ENCODE assay signal across 16 cellular contexts in genomic region chr13:25881136-25881926, GRCh38.
DNase-seq lines count a peak whose midpoint lies in the region; ATAC-seq and TF ChIP-seq lines count a peak whose summit lies in the region.
"Had no signal": no experiment of that assay in that cellular context is flagged by ENCODE, and none has a peak within 500 bp of the region (broad histone marks: within the 10 kb centered on the region; RNA-seq: fewer than 3 reads in every experiment).

No MANE protein-coding gene starts in this region.

- H3K36me3 Mint-ChIP-seq in activated CD4-positive, alpha-beta T cell treated with anti-CD3 and anti-CD28 coated beads, Interleukin-2, amount 10 ng/mL, durations not matched to agents 7 days and 5 days (ENCODE audit: low read depth) = no peaks in the 10 kb centered on the region

- no peaks in the 10 kb centered on the region for H3K27me3 ChIP-seq in fibroblast of lung (ENCODE audit: control insufficient read depth, insufficient read depth, low read length)
- H3K27me3 ChIP-seq: Peyer's patch had no signal

- H3K27ac ChIP-seq in SK-N-MC (peak overlapping the region; percentile 71), fibroblast of lung (ENCODE audit: insufficient read depth, low read length) (no peak overlapping the region)
- H3K27ac ChIP-seq: Peyer's patch, sigmoid colon had no signal

- H3K27me3 Mint-ChIP-seq in activated CD4-positive, alpha-beta T cell treated with anti-CD3 and anti-CD28 coated beads, Interleukin-2, amount 10 ng/mL, durations not matched to agents 7 days and 5 days = no peaks in the 10 kb centered on the region

- no peaks in the 10 kb centered on the region for H3K4me1 ChIP-seq in fibroblast of lung (ENCODE audit: control insufficient read depth, extremely low read depth, insufficient read depth, low read length)
- H3K4me1 ChIP-seq: Peyer's patch had no signal

- H3K4me3 Mint-ChIP-seq in activated CD4-positive, alpha-beta T cell treated with anti-CD3 and anti-CD28 coated beads, Interleukin-2, amount 10 ng/mL, durations not matched to agents 7 days and 5 days = peak overlapping the region; percentile 23
- H3K4me3 Mint-ChIP-seq: activated CD4-positive, alpha-beta memory T cell treated with anti-CD3 and anti-CD28 coated beads, Interleukin-2, amount 10 ng/mL, durations not matched to agents 7 days and 5 days had no signal

- DNase-seq in activated CD4-positive, alpha-beta T cell treated with anti-CD3 and anti-CD28 coated beads, Interleukin-2, amount 10 ng/mL, durations not matched to agents 7 days and 5 days = no peak
- no peak for DNase-seq in activated CD4-positive, alpha-beta T cell treated with anti-CD3 and anti-CD28 coated beads, Interleukin-2, amount 50 U/mL, for 4 hours
- DNase-seq in SK-N-MC (ENCODE audit: low read depth, low spot score) = no peak
- DNase-seq in fibroblast of lung (ENCODE audit: low read depth in 2 of 2) = peak; percentile 23 to 77
- peak; percentile 19 for DNase-seq in skeletal muscle cell (ENCODE audit: low read depth)
- DNase-seq in RPMI8226 = no peak
- DNase-seq in posterior cingulate gyrus = no peak
- DNase-seq: activated CD4-positive, alpha-beta memory T cell treated with anti-CD3 and anti-CD28 coated beads, Interleukin-2, amount 10 ng/mL, durations not matched to agents 7 days and 5 days; dermis blood vessel endothelial cell; glutamatergic neuron; NCI-H187 treated with DMSO at 0.1 percent for 48 hours; occipital lobe; Peyer's patch; sigmoid colon; stimulated activated CD4-positive, alpha-beta T cell treated with anti-CD3 and anti-CD28 coated beads, Interleukin-2, amount 100 ng/mL, for 48 hours had no signal

- TF ChIP-seq CTCF in fibroblast of lung (conservative IDR thresholded peaks at IDR 0.05 in 1 of 2, IDR thresholded peaks at IDR 0.05 in 1 of 2; ENCODE audit: low read depth in 1 of 2, low read length in 2 of 2) = no peak

- H2AFZ ChIP-seq in fibroblast of lung (ENCODE audit: low read length) = no peak overlapping the region

- peak overlapping the region; percentile 77 for H3K27ac Mint-ChIP-seq in activated CD4-positive, alpha-beta T cell treated with anti-CD3 and anti-CD28 coated beads, Interleukin-2, amount 10 ng/mL, durations not matched to agents 7 days and 5 days
- H3K27ac Mint-ChIP-seq: activated CD4-positive, alpha-beta memory T cell treated with anti-CD3 and anti-CD28 coated beads, Interleukin-2, amount 10 ng/mL, durations not matched to agents 7 days and 5 days had no signal

- ATAC-seq in HG02840 (IDR thresholded peaks at IDR 0.05; ENCODE audit: low FRiP score, unreplicated experiment) = no peak

- no peaks in the 10 kb centered on the region for H3K9me3 Mint-ChIP-seq in activated CD4-positive, alpha-beta T cell treated with anti-CD3 and anti-CD28 coated beads, Interleukin-2, amount 10 ng/mL, durations not matched to agents 7 days and 5 days
- H3K9me3 Mint-ChIP-seq: activated CD4-positive, alpha-beta memory T cell treated with anti-CD3 and anti-CD28 coated beads, Interleukin-2, amount 10 ng/mL, durations not matched to agents 7 days and 5 days had no signal

- H3K4me2 ChIP-seq in fibroblast of lung (ENCODE audit: extremely low read depth, insufficient read depth, low read length) = no peak overlapping the region

- H4K20me1 ChIP-seq in fibroblast of lung (ENCODE audit: control insufficient read depth, extremely low read depth, insufficient read depth, low read length) = no peaks in the 10 kb centered on the region

- H3K9me3 ChIP-seq in SK-N-MC (ENCODE audit: low read depth, low read length) (no peaks in the 10 kb centered on the region), fibroblast of lung (ENCODE audit: control insufficient read depth, insufficient read depth, low read depth, low read length) (no peaks in the 10 kb centered on the region)
- H3K9me3 ChIP-seq: Peyer's patch, sigmoid colon had no signal

- POLR2A ChIA-PET in activated CD4-positive, alpha-beta T cell treated with anti-CD3 and anti-CD28 coated beads, Interleukin-2, amount 10 ng/mL, durations not matched to agents 7 days and 5 days (lab: Charles Lee) = no interaction called here

- no peaks in the 10 kb centered on the region for H3K36me3 ChIP-seq in SK-N-MC (ENCODE audit: insufficient read depth, low read length)
- H3K36me3 ChIP-seq in fibroblast of lung (ENCODE audit: control insufficient read depth, insufficient read depth, low read length) = no peaks in the 10 kb centered on the region
- H3K36me3 ChIP-seq: Peyer's patch, sigmoid colon had no signal

- intact Hi-C loops in posterior cingulate gyrus (cut with DNase I) = no loop called here

- H3K79me2 ChIP-seq in fibroblast of lung (ENCODE audit: control insufficient read depth, insufficient read depth, low read length) = no peaks in the 10 kb centered on the region

- CTCF ChIA-PET in activated CD4-positive, alpha-beta T cell treated with anti-CD3 and anti-CD28 coated beads, Interleukin-2, amount 10 ng/mL, durations not matched to agents 7 days and 5 days (lab: Charles Lee) = interaction anchor here (0.6 to 1.5 kb wide), 4 partner anchors 9 to 48 kb away, joined by 3 read pairs; no protein-coding TSS in a partner anchor

- H3K4me1 Mint-ChIP-seq in activated CD4-positive, alpha-beta T cell treated with anti-CD3 and anti-CD28 coated beads, Interleukin-2, amount 10 ng/mL, durations not matched to agents 7 days and 5 days = peaks cover 55% of the 10 kb centered on the region

- H3K9ac ChIP-seq in SK-N-MC (ENCODE audit: insufficient read length) = no peak overlapping the region
- no peak overlapping the region for H3K9ac ChIP-seq in fibroblast of lung (ENCODE audit: insufficient read depth, low read length)

- peak overlapping the region; percentile 67 for H3K4me3 ChIP-seq in SK-N-MC
- no peak overlapping the region for H3K4me3 ChIP-seq in fibroblast of lung (replicated peaks in 1 of 4; ENCODE audit: control extremely low read depth in 1 of 4, insufficient read depth in 1 of 4, low read depth in 3 of 4, low read length in 4 of 4)
- no peak overlapping the region for H3K4me3 ChIP-seq in skeletal muscle cell (ENCODE audit: low read depth, low read length)
- H3K4me3 ChIP-seq: Peyer's patch, sigmoid colon had no signal

Comparison
In these comparisons a context has a peak if more than half of its experiments do, and no peak if none do; other contexts are left out.
1. DNase-seq: peak in fibroblast of lung (2 of 2) and skeletal muscle cell (single experiment); none in activated CD4-positive, alpha-beta T cell treated with anti-CD3 and anti-CD28 coated beads, Interleukin-2, amount 10 ng/mL, durations not matched to agents 7 days and 5 days (single experiment), activated CD4-positive, alpha-beta T cell treated with anti-CD3 and anti-CD28 coated beads, Interleukin-2, amount 50 U/mL, for 4 hours (0 of 2), SK-N-MC (single experiment), RPMI8226 (single experiment) and posterior cingulate gyrus (0 of 10).